Comparison of ENCODE assay signal across 8 cellular contexts in genomic region chr2:137865954-137866540, GRCh38.
DNase-seq lines count a peak whose midpoint lies in the region; ATAC-seq and TF ChIP-seq lines count a peak whose summit lies in the region.

No MANE protein-coding gene starts in this region.

- peak; percentile 73 for TF ChIP-seq CTCF in PC-9 (conservative IDR thresholded peaks at IDR 0.05)

- H3K79me2 ChIP-seq in PC-9 (ENCODE audit: low read depth), result no peaks in the 10 kb centered on the region

- intact Hi-C loops in PC-9 (cut with micrococcal nuclease; ENCODE audit: unreplicated experiment), result loop anchor here (1.0 to 5.0 kb wide), 3 partner anchors 506 to 961 kb away; no protein-coding TSS in a partner anchor

- H3K4me1 ChIP-seq in PC-9 (replicated peaks; ENCODE audit: insufficient read depth), result no peaks in the 10 kb centered on the region

- no peaks in the 10 kb centered on the region for H3K9me3 ChIP-seq in PC-9 (ENCODE audit: insufficient read depth, low read depth)

- H3K27me3 ChIP-seq in PC-9 (ENCODE audit: insufficient read depth, low read depth), result no peaks in the 10 kb centered on the region

- H2AFZ ChIP-seq in PC-9, result no peak overlapping the region

- no peak overlapping the region for H3K4me3 ChIP-seq in PC-9

- no peak overlapping the region for H3K4me2 ChIP-seq in PC-9

- no peaks in the 10 kb centered on the region for H4K20me1 ChIP-seq in PC-9 (ENCODE audit: insufficient read depth)

- no peaks in the 10 kb centered on the region for H3K36me3 ChIP-seq in PC-9 (ENCODE audit: low read depth)

- POLR2A ChIA-PET in PC-9 (lab: Charles Lee; ENCODE audit: unreplicated experiment), result interaction anchor here (0.7 kb wide), 1 partner anchor 19 kb away, joined by 4 read pairs; no protein-coding TSS in a partner anchor

- peak; percentile 30 for DNase-seq in EL
- peak; percentile 41 for DNase-seq in HT1080 (ENCODE audit: low read depth)
- DNase-seq in PC-9, result peak in 1 of 2 experiments; percentile 48
- peak; percentile 53 for DNase-seq in activated naive CD4-positive, alpha-beta T cell treated with anti-CD3 and anti-CD28 coated beads, Interleukin-2, amount 50 U/mL, for 16 hours
- DNase-seq in inferior parietal cortex (ENCODE audit: extremely low spot score), result peak; percentile 70
- DNase-seq in stimulated activated CD4-positive, alpha-beta T cell treated with anti-CD3 and anti-CD28 coated beads, Interleukin-4, amount 100 ng/mL, for 4 hours, result peak; percentile 12 to 36
- no peak for DNase-seq in GF-D8 (lab: John Stamatoyannopoulos, UW)

- BruUV-seq in PC-9 (replicated peaks; lab: Mats Ljungman, UMichigan), result no TSS peak

- peak; percentile 84 for ATAC-seq in GM21367 (IDR thresholded peaks at IDR 0.05; ENCODE audit: unreplicated experiment)

- no peak overlapping the region for H3K27ac ChIP-seq in PC-9

- CTCF ChIA-PET in PC-9 (lab: Charles Lee), result interaction anchor here (0.7 to 1.0 kb wide), 3 partner anchors 9 to 961 kb away, joined by 3 to 7 read pairs (median 5); no protein-coding TSS in a partner anchor

- H3K9me2 ChIP-seq in PC-9 (ENCODE audit: insufficient read depth), result no peaks in the 10 kb centered on the region

- H3F3A ChIP-seq in PC-9 (ENCODE audit: insufficient read depth, low read depth), result no peaks in the 10 kb centered on the region
